In the genomic region with DNA sequence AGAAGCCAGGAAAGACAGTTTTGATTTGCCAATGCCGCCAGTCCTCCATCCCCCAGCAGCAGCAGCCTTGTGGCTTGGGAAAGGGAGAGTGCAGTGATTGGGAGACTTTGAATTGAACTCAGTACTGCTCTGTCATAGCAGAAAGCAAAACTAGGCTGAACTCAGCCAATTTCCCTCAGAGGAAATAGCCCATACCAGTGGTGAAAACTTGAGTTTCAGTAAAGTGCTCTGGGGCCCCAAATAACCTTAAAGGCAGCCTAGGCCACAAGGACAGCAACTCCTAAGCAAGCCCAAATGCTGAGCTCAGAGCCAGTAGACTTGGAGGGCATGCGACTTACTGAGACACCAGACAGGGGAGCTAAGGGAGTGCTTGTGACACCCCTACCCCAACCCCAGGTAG, we compare ENCODE assay signal across 25 cellular contexts. TPM values are rescaled to one million over a fixed set of nuclear protein-coding genes. Genes with fewer than 3 reads are reported as not detected.
A peak's percentile ranks its signal among the peaks of the same experiment; 100 is the strongest.
DNase-seq lines count a peak whose midpoint lies in the region; ATAC-seq and TF ChIP-seq lines count a peak whose summit lies in the region.
"Had no signal": no experiment of that assay in that cellular context is flagged by ENCODE, and none has a peak within 500 bp of the region (broad histone marks: within the 10 kb centered on the region; RNA-seq: fewer than 3 reads in every experiment).

No MANE protein-coding gene starts in this region.

- H3K4me3 ChIP-seq in testis (no peak overlapping the region), Karpas-422 (ENCODE audit: low read length) (no peak overlapping the region)
- H3K4me3 ChIP-seq: mucosa of descending colon, prostate gland, SK-N-MC had no signal

- no peaks in the 10 kb centered on the region for H4K20me1 ChIP-seq in Karpas-422 (ENCODE audit: insufficient read depth, low read depth, low read length)

- no peak for TF ChIP-seq CTCF in testis (IDR thresholded peaks at IDR 0.05)

- no peak overlapping the region for H3K4me2 ChIP-seq in Karpas-422 (ENCODE audit: low read depth, low read length, poor library complexity, severe bottlenecking)

- DNase-seq in testis (no peak), NCI-H446 treated with DMSO at 0.1 percent for 48 hours (lab: John Stamatoyannopoulos, UW) (no peak), Karpas-422 (no peak)
- DNase-seq: activated B cell treated with CpG ODN at 0.5 μM for 24 hours; activated CD8-positive, alpha-beta T cell treated with anti-CD3 and anti-CD28 coated beads for 36 hours; activated naive CD4-positive, alpha-beta T cell treated with Interleukin-2 at 50 U/mL for 16 hours; caudate nucleus; foreskin fibroblast; immature natural killer cell; left ventricle myocardium superior; mucosa of descending colon; NCI-H1105 treated with DMSO at 0.1 percent for 48 hours; NCI-H2081 treated with DMSO at 0.1 percent for 48 hours; NCI-H510A treated with DMSO at 0.1 percent for 48 hours; RPMI8226; trophoblast cell had no signal

- H3K79me2 ChIP-seq in Karpas-422 (ENCODE audit: low read length) = no peaks in the 10 kb centered on the region

- no peaks in the 10 kb centered on the region for H3K9me2 ChIP-seq in Karpas-422 (replicated peaks; ENCODE audit: insufficient read depth, low read length)

- H2AFZ ChIP-seq in Karpas-422 (ENCODE audit: low read length) = no peak overlapping the region

- intact Hi-C loops in testis (cut with DNase I; ENCODE audit: low total_unique reads) = no loop called here

- H3K4me1 ChIP-seq in testis (peaks cover 6% of the 10 kb centered on the region), Karpas-422 (ENCODE audit: low read length) (no peaks in the 10 kb centered on the region)

- no peaks in the 10 kb centered on the region for H3K27me3 ChIP-seq in testis
- no peaks in the 10 kb centered on the region for H3K27me3 ChIP-seq in Karpas-422 (ENCODE audit: low read length)

- ATAC-seq in GM18858 (IDR thresholded peaks at IDR 0.05; ENCODE audit: unreplicated experiment) (peak; percentile 61), GM21528 (IDR thresholded peaks at IDR 0.05; ENCODE audit: low FRiP score, unreplicated experiment) (peak; percentile 66), HG02938 (IDR thresholded peaks at IDR 0.05; ENCODE audit: unreplicated experiment) (peak; percentile 62), HG03565 (IDR thresholded peaks at IDR 0.05; ENCODE audit: unreplicated experiment) (peak; percentile 71), GM19328 (IDR thresholded peaks at IDR 0.05; ENCODE audit: unreplicated experiment) (no peak)
- ATAC-seq: activated CD8-positive, alpha-beta T cell treated with anti-CD3 and anti-CD28 coated beads for 36 hours; left ventricle myocardium superior; mucosa of descending colon had no signal

- H3K27ac ChIP-seq in testis (no peak overlapping the region), Karpas-422 (ENCODE audit: low read length) (no peak overlapping the region)
- H3K27ac ChIP-seq: C4-2B, prostate gland, SK-N-MC had no signal

- 92 to 94% methylated on average over 2 of the region's 2 CpGs for WGBS in testis, 2 donors

- H3K9ac ChIP-seq in Karpas-422 (ENCODE audit: low read length) = no peak overlapping the region

- H3K9me3 ChIP-seq in testis (no peaks in the 10 kb centered on the region), Karpas-422 (ENCODE audit: low read length) (no peaks in the 10 kb centered on the region)
- H3K9me3 ChIP-seq: mucosa of descending colon, prostate gland had no signal

- no peak for TF ChIP-seq POLR2A in testis (IDR thresholded peaks at IDR 0.05)

- H3K36me3 ChIP-seq in testis (ENCODE audit: low read depth, missing control alignments) (no peaks in the 10 kb centered on the region), Karpas-422 (ENCODE audit: insufficient read depth, low read length) (no peaks in the 10 kb centered on the region)
- H3K36me3 ChIP-seq: prostate gland had no signal

RNA-seq across cellular contexts. Expression of a gene that starts 2.0 kb away (rescaled TPM):
- 10 to 100 TPM; 24.5 to 25.4 TPM for total RNA-seq in testis
- polyA plus RNA-seq in testis (ENCODE audit: insufficient read depth, low read depth, low replicate concordance) = 32.9 TPM
- total RNA-seq in Karpas-422 (2014; rRNA removed; shearing (Covaris generic); ENCODE audit: low replicate concordance) = 0.14 and 0.26 TPM in 2 replicates
- total RNA-seq: activated B cell treated with CpG ODN at 0.5 μM for 24 hours had no signal
- polyA plus RNA-seq: AG04450 had no signal

Comparison
In these comparisons a context has a peak if more than half of its experiments do, and no peak if none do; other contexts are left out.
1. RNA of a gene that starts 2.0 kb away (total RNA-seq): 24.5 to 25.4 TPM in testis; 0.14 to 0.26 TPM in Karpas-422; every median in the first group is over 10 times any median in the second.